24 cellular contexts compared by ENCODE assay signal in genomic region chr7:15175103-15175502, GRCh38.
"Had no signal": no experiment of that assay in that cellular context is flagged by ENCODE, and none has a peak within 500 bp of the region (broad histone marks: within the 10 kb centered on the region; RNA-seq: fewer than 3 reads in every experiment).

No MANE protein-coding gene starts in this region.

- H3K4me1 Mint-ChIP-seq: naive B cell; nephron; stimulated activated naive B cell treated with anti-CD40 and anti-IgM and Interleukin-4, amounts not matched to agents 10 μg/mL and 1 μg/mL and 100 μg/mL, for 72 hours; stimulated activated naive CD8-positive, alpha-beta T cell treated with anti-CD3 and anti-CD28 coated beads, Interleukin-15, amount 100 ng/mL, for 72 hours had no signal

- H3K27ac Mint-ChIP-seq: endodermal cell; naive B cell; nephron; stimulated activated naive B cell treated with anti-CD40 and anti-IgM and Interleukin-4, amounts not matched to agents 10 μg/mL and 1 μg/mL and 100 μg/mL, for 72 hours; stimulated activated naive CD8-positive, alpha-beta T cell treated with anti-CD3 and anti-CD28 coated beads, Interleukin-15, amount 100 ng/mL, for 72 hours had no signal

- ATAC-seq: heart left ventricle; left colon; left ventricle myocardium superior; psoas muscle; stimulated activated naive B cell treated with anti-CD40 and anti-IgM and Interleukin-4, amounts not matched to agents 10 μg/mL and 1 μg/mL and 100 μg/mL, for 72 hours; stimulated activated naive CD8-positive, alpha-beta T cell treated with anti-CD3 and anti-CD28 coated beads, Interleukin-15, amount 100 ng/mL, for 72 hours had no signal

- H3K36me3 Mint-ChIP-seq: naive B cell; stimulated activated naive B cell treated with anti-CD40 and anti-IgM and Interleukin-4, amounts not matched to agents 10 μg/mL and 1 μg/mL and 100 μg/mL, for 72 hours had no signal

- H3K4me3 Mint-ChIP-seq: endodermal cell; naive B cell; nephron; stimulated activated naive B cell treated with anti-CD40 and anti-IgM and Interleukin-4, amounts not matched to agents 10 μg/mL and 1 μg/mL and 100 μg/mL, for 72 hours; stimulated activated naive CD8-positive, alpha-beta T cell treated with anti-CD3 and anti-CD28 coated beads, Interleukin-15, amount 100 ng/mL, for 72 hours had no signal

- H3K4me1 ChIP-seq: heart left ventricle, parathyroid adenoma, psoas muscle, sigmoid colon had no signal

- H3K9me3 ChIP-seq: psoas muscle, sigmoid colon, thoracic aorta had no signal

- H3K27me3 ChIP-seq: heart left ventricle, sigmoid colon had no signal

- H3K27ac ChIP-seq: coronary artery, heart left ventricle, parathyroid adenoma, psoas muscle, sigmoid colon, skin epidermis, thoracic aorta had no signal

- DNase-seq: effector CD4-positive, alpha-beta T cell; endodermal cell; erythroblast; heart left ventricle; left colon; left ventricle myocardium superior; mesendoderm; naive B cell; occipital lobe; psoas muscle; retina; sigmoid colon; stimulated activated CD4-positive, alpha-beta T cell treated with anti-CD3 and anti-CD28 coated beads, Interleukin-2, amount 100 ng/mL, for 24 hours; stimulated activated CD4-positive, alpha-beta T cell treated with anti-CD3 and anti-CD28 coated beads, Interleukin-4, amount 100 ng/mL, for 4 hours; stimulated activated naive B cell treated with anti-CD40 and anti-IgM and Interleukin-4, amounts not matched to agents 10 μg/mL and 1 μg/mL and 100 μg/mL, for 72 hours; stimulated activated naive CD8-positive, alpha-beta T cell treated with anti-CD3 and anti-CD28 coated beads, Interleukin-15, amount 100 ng/mL, for 72 hours; substantia nigra; trophoblast cell had no signal

- H3K36me3 ChIP-seq: heart left ventricle, sigmoid colon, thoracic aorta had no signal

- H2AFZ ChIP-seq: parathyroid adenoma had no signal

- H3K9me3 Mint-ChIP-seq: nephron had no signal

- H3K9ac ChIP-seq: parathyroid adenoma had no signal

- H3K79me2 ChIP-seq: parathyroid adenoma had no signal

- H3K4me3 ChIP-seq: coronary artery, heart left ventricle, lung, psoas muscle, sigmoid colon, skin epidermis, thoracic aorta had no signal

- H3K27me3 Mint-ChIP-seq: naive B cell; stimulated activated naive B cell treated with anti-CD40 and anti-IgM and Interleukin-4, amounts not matched to agents 10 μg/mL and 1 μg/mL and 100 μg/mL, for 72 hours; stimulated activated naive CD8-positive, alpha-beta T cell treated with anti-CD3 and anti-CD28 coated beads, Interleukin-15, amount 100 ng/mL, for 72 hours had no signal
